In the genomic region with DNA sequence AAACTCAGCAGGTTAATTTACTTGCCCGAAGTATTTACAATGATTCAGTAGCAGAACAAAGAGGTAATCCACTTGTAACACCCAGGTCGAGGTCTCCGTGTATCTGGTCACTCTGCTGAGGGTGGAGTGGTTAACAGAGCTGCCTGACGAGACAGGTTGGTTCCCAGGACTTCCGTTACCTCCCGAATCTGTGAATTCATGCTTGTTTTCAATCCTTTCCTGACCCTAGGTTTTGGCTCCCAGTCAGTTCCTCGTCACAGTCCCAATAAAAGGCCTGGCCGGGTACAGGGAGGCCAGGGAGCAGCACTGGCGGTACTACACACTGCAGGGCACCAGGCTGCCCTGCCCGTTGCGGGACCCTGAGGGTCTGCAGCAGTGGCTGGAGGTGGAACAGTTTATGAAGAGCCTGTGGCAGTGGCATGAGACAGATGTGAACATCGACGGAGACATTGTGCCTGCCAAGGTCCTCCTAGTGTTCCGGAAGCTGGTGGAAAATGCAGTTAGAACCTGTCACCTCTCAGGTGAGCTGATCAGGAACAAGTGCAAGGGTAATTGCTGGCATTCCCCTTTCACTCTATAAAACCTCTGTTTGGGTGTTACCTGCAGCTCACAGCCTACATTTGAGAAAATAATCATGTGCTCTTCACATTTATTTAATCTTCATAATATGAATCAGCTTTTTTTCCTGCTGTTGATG, we compare ENCODE assay signal across 32 cellular contexts. TPM values are rescaled to one million over a fixed set of nuclear protein-coding genes. Genes with fewer than 3 reads are reported as not detected.
DNase-seq lines count a peak whose midpoint lies in the region; ATAC-seq and TF ChIP-seq lines count a peak whose summit lies in the region.
"Had no signal": no experiment of that assay in that cellular context is flagged by ENCODE, and none has a peak within 500 bp of the region (broad histone marks: within the 10 kb centered on the region; RNA-seq: fewer than 3 reads in every experiment).

No MANE protein-coding gene starts in this region.

- WGBS in right lobe of liver (ENCODE audit: insufficient coverage, low coverage, low lambda C conversion rate, missing lambda C conversion rate) = 32% methylated on average over 11 of the region's 14 CpGs
- 14 to 49% methylated on average over 4 to 14 of the region's 14 CpGs for WGBS in transverse colon (ENCODE audit: low coverage in 1 of 2), 2 donors

- H3K9me3 Mint-ChIP-seq in Calu3 (ENCODE audit: low read depth, unreplicated experiment) = no peaks in the 10 kb centered on the region
- H3K9me3 Mint-ChIP-seq: activated B cell treated with CpG ODN at 0.5 μM for 24 hours; activated CD4-positive, alpha-beta T cell treated with anti-CD3 and anti-CD28 coated beads, Interleukin-2, amount 10 ng/mL, durations not matched to agents 7 days and 5 days; activated naive CD4-positive, alpha-beta T cell treated with anti-CD3 and anti-CD28 coated beads, Interleukin-2, amount 50 U/mL, for 24 hours; nephron; stimulated activated naive CD8-positive, alpha-beta T cell treated with anti-CD3 and anti-CD28 coated beads, Interleukin-15, Interleukin-2, amounts not matched to agents 100 ng/mL and 50 ng/mL, for 24 hours had no signal

- peaks cover 35% of the 10 kb centered on the region for H3K4me1 ChIP-seq in PC-9 (replicated peaks; ENCODE audit: insufficient read depth)
- H3K4me1 ChIP-seq in right lobe of liver = peaks cover 0 to 16% (median 3%) of the 10 kb centered on the region in 4 donors
- peaks cover 0 to 32% (median 17%) of the 10 kb centered on the region in 4 donors for H3K4me1 ChIP-seq in transverse colon
- H3K4me1 ChIP-seq: spleen had no signal

- no peak for DNase-seq in PC-9
- peak in 2 of 3 donors; percentile 46 to 76 for DNase-seq in right lobe of liver
- DNase-seq in transverse colon = peak; percentile 68
- DNase-seq in Calu3 = no peak
- DNase-seq in SIG-M5 (lab: John Stamatoyannopoulos, UW) = no peak
- DNase-seq: activated B cell treated with CpG ODN at 0.5 μM for 24 hours; activated CD4-positive, alpha-beta T cell treated with anti-CD3 and anti-CD28 coated beads, Interleukin-2, amount 10 ng/mL, durations not matched to agents 7 days and 5 days; amygdala; brain microvascular endothelial cell; DMS79; head of caudate nucleus; Kasumi-1; lower lobe of right lung; NCI-H146; NCI-H446; NCI-H748 treated with DMSO at 0.1 percent for 48 hours; ovary; spleen; stimulated activated CD4-positive, alpha-beta T cell treated with anti-CD3 and anti-CD28 coated beads, Interleukin-2, amount 100 ng/mL, for 24 hours; stimulated activated CD8-positive, alpha-beta memory T cell treated with anti-CD3 and anti-CD28 coated beads, Interleukin-4, amount 100 ng/mL, for 48 hours; T1000 had no signal

- no peak overlapping the region for H3K4me3 Mint-ChIP-seq in Calu3 (ENCODE audit: low read depth, unreplicated experiment)
- H3K4me3 Mint-ChIP-seq: activated B cell treated with CpG ODN at 0.5 μM for 24 hours; activated CD4-positive, alpha-beta T cell treated with anti-CD3 and anti-CD28 coated beads, Interleukin-2, amount 10 ng/mL, durations not matched to agents 7 days and 5 days; activated naive CD4-positive, alpha-beta T cell treated with anti-CD3 and anti-CD28 coated beads, Interleukin-2, amount 50 U/mL, for 24 hours; nephron; stimulated activated naive CD8-positive, alpha-beta T cell treated with anti-CD3 and anti-CD28 coated beads, Interleukin-15, Interleukin-2, amounts not matched to agents 100 ng/mL and 50 ng/mL, for 24 hours had no signal

- H3F3A ChIP-seq in PC-9 (ENCODE audit: insufficient read depth, low read depth) = peaks cover 26% of the 10 kb centered on the region

- no peaks in the 10 kb centered on the region for H3K79me2 ChIP-seq in PC-9 (ENCODE audit: low read depth)

- in situ Hi-C loops in transverse colon (cut with MboI; ENCODE audit: low pct_ligation_motif_present in 1 of 4, low pct_unique_long_range_greater_than_20kb in 1 of 4, low sequenced_read_pairs in 3 of 4) = no loop called here

- TF ChIP-seq EP300 in transverse colon (IDR thresholded peaks at IDR 0.05; ENCODE audit: low read depth) = no peak

- H3K4me3 ChIP-seq in PC-9 (no peak overlapping the region), right lobe of liver (peak overlapping the region in 1 of 3 donors; percentile 2), transverse colon (peak overlapping the region in 1 of 4 donors; percentile 17)
- H3K4me3 ChIP-seq: lower lobe of right lung, ovary, SJSA1, spleen, thoracic aorta, vagina had no signal

- no peaks in the 10 kb centered on the region for H3K36me3 Mint-ChIP-seq in Calu3 (ENCODE audit: insufficient read depth, unreplicated experiment)
- H3K36me3 Mint-ChIP-seq: activated naive CD4-positive, alpha-beta T cell treated with anti-CD3 and anti-CD28 coated beads, Interleukin-2, amount 50 U/mL, for 24 hours had no signal

- H3K27me3 ChIP-seq in PC-9 (ENCODE audit: insufficient read depth, low read depth) (no peaks in the 10 kb centered on the region), right lobe of liver (no peaks in the 10 kb centered on the region), transverse colon (no peaks in the 10 kb centered on the region)
- H3K27me3 ChIP-seq: ovary, vagina had no signal

- POLR2A ChIA-PET in PC-9 (lab: Charles Lee; ENCODE audit: unreplicated experiment) = no interaction called here

- no peaks in the 10 kb centered on the region for H4K20me1 ChIP-seq in PC-9 (ENCODE audit: insufficient read depth)

- ATAC-seq in esophagus mucosa (peak; percentile 85), right lobe of liver (peak; percentile 53 to 74 (median 68)), HG03108 (IDR thresholded peaks at IDR 0.05; ENCODE audit: unreplicated experiment) (no peak)
- ATAC-seq: HCT116 had no signal

- H3K27ac Mint-ChIP-seq in Calu3 (ENCODE audit: unreplicated experiment) = no peak overlapping the region
- H3K27ac Mint-ChIP-seq: activated B cell treated with CpG ODN at 0.5 μM for 24 hours; activated CD4-positive, alpha-beta T cell treated with anti-CD3 and anti-CD28 coated beads, Interleukin-2, amount 10 ng/mL, durations not matched to agents 7 days and 5 days; activated naive CD4-positive, alpha-beta T cell treated with anti-CD3 and anti-CD28 coated beads, Interleukin-2, amount 50 U/mL, for 24 hours; nephron; stimulated activated naive CD8-positive, alpha-beta T cell treated with anti-CD3 and anti-CD28 coated beads, Interleukin-15, Interleukin-2, amounts not matched to agents 100 ng/mL and 50 ng/mL, for 24 hours had no signal

- H3K9me3 ChIP-seq in PC-9 (ENCODE audit: insufficient read depth, low read depth) (no peaks in the 10 kb centered on the region), right lobe of liver (no peaks in the 10 kb centered on the region), transverse colon (no peaks in the 10 kb centered on the region)
- H3K9me3 ChIP-seq: lower lobe of right lung, ovary, SJSA1, spleen, thoracic aorta, vagina had no signal

- CTCF ChIA-PET in PC-9 (lab: Charles Lee) = interaction anchor here (1.4 kb wide), 1 partner anchor 15 kb away, joined by 7 read pairs; no protein-coding TSS in a partner anchor
- CTCF ChIA-PET in Calu3 (lab: Charles Lee) = interaction anchor here (1.3 kb wide), 1 partner anchor 27 kb away, joined by 5 read pairs; no protein-coding TSS in a partner anchor

- H3K27ac ChIP-seq in PC-9 (no peak overlapping the region), right lobe of liver (peak overlapping the region; percentile 52 to 68 (median 59)), transverse colon (peak overlapping the region; percentile 82 to 89 (median 86))
- H3K27ac ChIP-seq: brain microvascular endothelial cell, lower lobe of right lung, ovary, SJSA1, spleen, thoracic aorta, vagina had no signal

- H3K27me3 Mint-ChIP-seq in Calu3 (ENCODE audit: unreplicated experiment) = peaks cover 3% of the 10 kb centered on the region
- H3K27me3 Mint-ChIP-seq: activated naive CD4-positive, alpha-beta T cell treated with anti-CD3 and anti-CD28 coated beads, Interleukin-2, amount 50 U/mL, for 24 hours had no signal

- H3K36me3 ChIP-seq in PC-9 (ENCODE audit: low read depth) (no peaks in the 10 kb centered on the region), right lobe of liver (no peaks in the 10 kb centered on the region), transverse colon (no peaks in the 10 kb centered on the region)
- H3K36me3 ChIP-seq: brain microvascular endothelial cell, lower lobe of right lung, ovary, SJSA1, spleen, thoracic aorta, vagina had no signal

- TF ChIP-seq POLR2A in right lobe of liver (IDR thresholded peaks at IDR 0.05) (peak; percentile 37), transverse colon (IDR thresholded peaks at IDR 0.05) (no peak)

- H3K4me1 Mint-ChIP-seq in Calu3 (ENCODE audit: low read depth, unreplicated experiment) = peaks cover 11% of the 10 kb centered on the region
- H3K4me1 Mint-ChIP-seq: activated B cell treated with CpG ODN at 0.5 μM for 24 hours, nephron had no signal

- H3K4me2 ChIP-seq in PC-9 = peak overlapping the region; percentile 59; the same call in 1 of the 2 replicates

- no TSS peak for BruUV-seq in PC-9 (replicated peaks; lab: Mats Ljungman, UMichigan)
- BruUV-seq in Calu3 (replicated peaks; lab: Mats Ljungman, UMichigan) = no TSS peak

- H3K9me2 ChIP-seq in PC-9 (ENCODE audit: insufficient read depth) = no peaks in the 10 kb centered on the region

- TF ChIP-seq CTCF in PC-9 (conservative IDR thresholded peaks at IDR 0.05) (no peak), right lobe of liver (IDR thresholded peaks at IDR 0.05) (no peak), transverse colon (IDR thresholded peaks at IDR 0.05) (no peak), Calu3 (IDR thresholded peaks at IDR 0.05; ENCODE audit: unreplicated experiment) (no peak)

- intact Hi-C loops in PC-9 (cut with micrococcal nuclease; ENCODE audit: unreplicated experiment) = no loop called here
- intact Hi-C loops in right lobe of liver (cut with DNase I) = no loop called here
- intact Hi-C loops in transverse colon (cut with DNase I; ENCODE audit: low total_unique reads) = no loop called here
- intact Hi-C loops in Calu3 (cut with micrococcal nuclease; ENCODE audit: unreplicated experiment) = no loop called here

- no peak overlapping the region for H2AFZ ChIP-seq in PC-9

RNA-seq across cellular contexts. Expression of a gene that starts 12.8 kb away (rescaled TPM):
- total RNA-seq in PC-9 (2021) (not detected in 2 replicates), esophagus mucosa (6.7 TPM), right lobe of liver (1 to 10 TPM in 3 of 6 experiments, under 1 TPM in 3; 0.09 to 7.2 (median 1.1) TPM), transverse colon (1 to 10 TPM in 3 of 4 donors, under 1 TPM in 1; 0.20 to 9.4 (median 4.8) TPM), Calu3 (2022) (0.21 and 0.22 TPM in 2 replicates)
- total RNA-seq: activated B cell treated with CpG ODN at 0.5 μM for 24 hours; activated CD4-positive, alpha-beta T cell treated with anti-CD3 and anti-CD28 coated beads, Interleukin-2, amount 10 ng/mL, durations not matched to agents 7 days and 5 days; activated CD8-positive, alpha-beta memory T cell treated with anti-CD3 and anti-CD28 coated beads for 36 hours; endothelial cell of umbilical vein; ovary; SJSA1; thoracic aorta had no signal

Comparison
In these comparisons a context has a peak if more than half of its experiments do, and no peak if none do; other contexts are left out.
1. DNase-seq: peak in right lobe of liver (2 of 3) and transverse colon (single experiment); none in PC-9 (0 of 2), Calu3 (single experiment) and SIG-M5 (single experiment).